ENCODE assay signal across 8 cellular contexts in genomic region chr1:23559136-23559984, GRCh38. TPM values are rescaled to one million over a fixed set of nuclear protein-coding genes. Genes with fewer than 3 reads are reported as not detected.
DNase-seq lines count a peak whose midpoint lies in the region; ATAC-seq and TF ChIP-seq lines count a peak whose summit lies in the region.

ID3 (minus strand) TSS chr1:23559501; CDS start chr1:23559426, 75 bp downstream.

- TF ChIP-seq EP300 in ovary (IDR thresholded peaks at IDR 0.05): peak; percentile 51

- intact Hi-C loops in ovary (cut with DNase I): no loop called here

- 0% methylated on average over 57 of the region's 57 CpGs for WGBS in ovary, 3 donors
- WGBS in thymus: under 1% methylated on average over 57 of the region's 57 CpGs

- H3K4me3 ChIP-seq in GM06990 (replicated peaks; ENCODE audit: low read depth, low read length) (peak within 1 kb of the TSS; percentile 91), HFF-Myc (replicated peaks; ENCODE audit: low read depth, low read length) (peak within 1 kb of the TSS; percentile 60), ovary (peak within 1 kb of the TSS; percentile 76), thymus (ENCODE audit: low read length) (peak within 1 kb of the TSS; percentile 70)

- no peaks in the 10 kb centered on the region for H3K27me3 ChIP-seq in GM06990 (replicated peaks; ENCODE audit: control insufficient read depth, insufficient read depth, low read length)
- no peaks in the 10 kb centered on the region for H3K27me3 ChIP-seq in ovary
- H3K27me3 ChIP-seq in thymus (ENCODE audit: control insufficient read depth, insufficient read depth): peaks cover 6% of the 10 kb centered on the region

- H3K27ac ChIP-seq in ovary (peak within 1 kb of the TSS; percentile 24 to 85), thymus (ENCODE audit: low read depth) (peak within 1 kb of the TSS; percentile 95)

- H3K27ac Mint-ChIP-seq in activated naive CD4-positive, alpha-beta T cell treated with anti-CD3 and anti-CD28 coated beads, Interleukin-2, amount 50 U/mL, for 72 hours: peak within 1 kb of the TSS; percentile 80 to 92

- peaks cover 11 to 47% of the 10 kb centered on the region in 2 donors for H3K36me3 Mint-ChIP-seq in activated naive CD4-positive, alpha-beta T cell treated with anti-CD3 and anti-CD28 coated beads, Interleukin-2, amount 50 U/mL, for 72 hours

- TF ChIP-seq POLR2A in ovary (IDR thresholded peaks at IDR 0.05): peak; percentile 84

- H3K36me3 ChIP-seq in GM06990 (ENCODE audit: control insufficient read depth, insufficient read depth, low read length) (no peaks in the 10 kb centered on the region), ovary (no peaks in the 10 kb centered on the region), thymus (ENCODE audit: control insufficient read depth, insufficient read depth) (no peaks in the 10 kb centered on the region)

- H3K9me3 Mint-ChIP-seq in activated naive CD4-positive, alpha-beta T cell treated with anti-CD3 and anti-CD28 coated beads, Interleukin-2, amount 50 U/mL, for 72 hours: no peaks in the 10 kb centered on the region

- H3K4me1 ChIP-seq in ovary (ENCODE audit: insufficient read depth) (peaks cover 30% of the 10 kb centered on the region), thymus (ENCODE audit: control insufficient read depth, insufficient read depth, low read length) (peaks cover 50% of the 10 kb centered on the region)

- TF ChIP-seq CTCF in GM06990 (IDR thresholded peaks at IDR 0.05; ENCODE audit: insufficient read depth, low read length, poor library complexity, severe bottlenecking) (no peak), HFF-Myc (IDR thresholded peaks at IDR 0.05; ENCODE audit: low read depth, low read length, missing control alignments) (no peak), ovary (IDR thresholded peaks at IDR 0.05) (no peak)

- H3K9me3 ChIP-seq in ovary: no peaks in the 10 kb centered on the region
- no peaks in the 10 kb centered on the region for H3K9me3 ChIP-seq in thymus (ENCODE audit: control insufficient read depth)

- DNase-seq in GM06990 (ENCODE audit: extremely low read depth, insufficient read length) (peak; percentile 98), HFF-Myc (ENCODE audit: extremely low read depth, low read depth) (peak; percentile 84), NCI-H1048 (lab: John Stamatoyannopoulos, UW) (peak; percentile 87), glomerular visceral epithelial cell (ENCODE audit: extremely low spot score) (peak; percentile 98), ovary (peak; percentile 95 to 97 (median 96))
- peak; percentile 93 to 97 for DNase-seq in activated naive CD4-positive, alpha-beta T cell treated with anti-CD3 and anti-CD28 coated beads, Interleukin-2, amount 50 U/mL, for 72 hours (ENCODE audit: low spot score in 2 of 2)

- ATAC-seq in SK-N-SH treated with all-trans-retinoic acid at 6 μM for 48 hours: peak; percentile 53
- ATAC-seq in activated naive CD4-positive, alpha-beta T cell treated with anti-CD3 and anti-CD28 coated beads, Interleukin-2, amount 50 U/mL, for 72 hours: peak; percentile 74 to 75

TF ChIP-seq in SK-N-SH treated with all-trans-retinoic acid at 6 μM for 48 hours, 23 proteins besides CTCF, POLR2A, EP300 and RAD21 (continues in another document):
- TF ChIP-seq ARNTL (CRISPR knock-in tag; IDR thresholded peaks at IDR 0.05; ENCODE audit: borderline replicate concordance, low read depth): no peak
- TF ChIP-seq CSRNP3 (CRISPR knock-in tag; IDR thresholded peaks at IDR 0.05): peak; percentile 84; the same call in 1 of the 2 replicates
- TF ChIP-seq ZC3H10 (CRISPR knock-in tag; IDR thresholded peaks at IDR 0.05): peak; percentile 73
- 0 out of 2 replicates have a peak, but pooled peaks have one; percentile 39 for TF ChIP-seq ZNF8 (CRISPR knock-in tag; IDR thresholded peaks at IDR 0.05)
- no peak for TF ChIP-seq POU6F1 (CRISPR knock-in tag; IDR thresholded peaks at IDR 0.05; ENCODE audit: borderline replicate concordance, low read depth)
- TF ChIP-seq TSHZ2 (CRISPR knock-in tag; IDR thresholded peaks at IDR 0.05): 0 out of 2 replicates have a peak, but pooled peaks have one; percentile 8
- TF ChIP-seq ZNF70 (CRISPR knock-in tag; IDR thresholded peaks at IDR 0.05): peak; percentile 57
- TF ChIP-seq PPARA (CRISPR knock-in tag; IDR thresholded peaks at IDR 0.05; ENCODE audit: borderline replicate concordance): no peak
- TF ChIP-seq ISL1 (CRISPR knock-in tag; IDR thresholded peaks at IDR 0.05): peak; percentile 36
- no peak; the same call in 1 of the 2 replicates for TF ChIP-seq TCF4 (CRISPR knock-in tag; IDR thresholded peaks at IDR 0.05; ENCODE audit: borderline replicate concordance)
- 0 out of 2 replicates have a peak, but pooled peaks have one; percentile 51 for TF ChIP-seq RARB (CRISPR knock-in tag; IDR thresholded peaks at IDR 0.05)
- TF ChIP-seq ZFP3 (CRISPR knock-in tag; IDR thresholded peaks at IDR 0.05): no peak
- peak; percentile 75; the same call in 1 of the 2 replicates for TF ChIP-seq ZNF565 (CRISPR knock-in tag; conservative IDR thresholded peaks at IDR 0.05; ENCODE audit: low read depth)
- TF ChIP-seq PATZ1 (CRISPR knock-in tag; IDR thresholded peaks at IDR 0.05; ENCODE audit: borderline replicate concordance): peak; percentile 54; the same call in 1 of the 2 replicates
- TF ChIP-seq BACH2 (CRISPR knock-in tag; IDR thresholded peaks at IDR 0.05; ENCODE audit: borderline replicate concordance): no peak
- peak; percentile 69; the same call in 1 of the 2 replicates for TF ChIP-seq ESRRG (CRISPR knock-in tag; IDR thresholded peaks at IDR 0.05)

RNA-seq across cellular contexts. Expression of gene ID3, which starts in this region (rescaled TPM):
- 100 to 1,000 TPM in 1 of 2 donors, 10 to 100 TPM in 1; 31.5 to 290 TPM for total RNA-seq in activated naive CD4-positive, alpha-beta T cell treated with anti-CD3 and anti-CD28 coated beads, Interleukin-2, amount 50 U/mL, for 72 hours
- 100 to 1,000 TPM in 4 of 7 donors, 10 to 100 TPM in 3; 44.1 to 274 (median 143) TPM for total RNA-seq in ovary
- polyA plus RNA-seq in ovary (100 to 1,000 TPM in 1 of 2 donors, 10 to 100 TPM in 1; 37.9 to 257 TPM), thymus (131 TPM)

Comparison
In these comparisons a context has a peak if more than half of its experiments do, and no peak if none do; other contexts are left out.
1. Peak in every context shown above with its lines: DNase-seq, ATAC-seq, H3K4me3 ChIP-seq and H3K27ac ChIP-seq.